In genomic region chr9:105389789-105390188, GRCh38 we compare ENCODE assay signal across 23 cellular contexts. TPM values are rescaled to one million over a fixed set of nuclear protein-coding genes. Genes with fewer than 3 reads are reported as not detected.
DNase-seq lines count a peak whose midpoint lies in the region; ATAC-seq, FAIRE-seq and TF ChIP-seq lines count a peak whose summit lies in the region.
"Had no signal": no experiment of that assay in that cellular context is flagged by ENCODE, and none has a peak within 500 bp of the region (broad histone marks: within the 10 kb centered on the region; RNA-seq: fewer than 3 reads in every experiment).

No MANE protein-coding gene starts in this region.

- no peak overlapping the region for H2BK5ac ChIP-seq in H1 (ENCODE audit: low read depth, low read length)

- POLR2A ChIA-PET in H1 (lab: Charles Lee; ENCODE audit: partially characterized antibody) = interaction anchor here (1.1 to 1.3 kb wide), 2 partner anchors 146 to 462 kb away, joined by 3 to 4 read pairs; partner anchors contain the start of gene SLC44A1

- no peak overlapping the region for H2BK12ac ChIP-seq in H1 (ENCODE audit: low read depth, low read length)

- no peak overlapping the region for H2AFZ ChIP-seq in H1 (ENCODE audit: low read length)
- H2AFZ ChIP-seq in hepatocyte = no peak overlapping the region

- H3K18ac ChIP-seq in H1 (ENCODE audit: extremely low read depth, low read length) = no peak overlapping the region

- peaks cover 26% of the 10 kb centered on the region for H3K4me1 Mint-ChIP-seq in neural crest cell
- H3K4me1 Mint-ChIP-seq in activated T-cell treated with anti-CD3 and anti-CD28 coated beads, Interleukin-2, amount 50 U/mL, for 72 hours (ENCODE audit: low read depth) = peaks cover 10% of the 10 kb centered on the region

- H2AK5ac ChIP-seq in H1 (ENCODE audit: low read depth, low read length) = no peak overlapping the region

- H3K27me3 Mint-ChIP-seq in neural crest cell (ENCODE audit: low read depth) = no peaks in the 10 kb centered on the region
- H3K27me3 Mint-ChIP-seq in activated T-cell treated with anti-CD3 and anti-CD28 coated beads, Interleukin-2, amount 50 U/mL, for 72 hours (ENCODE audit: low read depth) = peaks cover 14% of the 10 kb centered on the region
- H3K27me3 Mint-ChIP-seq: B cell, IgD-negative memory B cell had no signal

- no peak overlapping the region for H2BK15ac ChIP-seq in H1 (ENCODE audit: low read length)

- peak overlapping the region; percentile 97 for H3K27ac Mint-ChIP-seq in neural crest cell (ENCODE audit: unreplicated experiment)
- no peak overlapping the region for H3K27ac Mint-ChIP-seq in activated T-cell treated with anti-CD3 and anti-CD28 coated beads, Interleukin-2, amount 50 U/mL, for 72 hours
- H3K27ac Mint-ChIP-seq: B cell, CD14-positive monocyte, IgD-negative memory B cell had no signal

- CTCF ChIA-PET in H1 (lab: Charles Lee; ENCODE audit: partially characterized antibody) = interaction anchor here (1.0 to 2.4 kb wide), 4 partner anchors 12 to 136 kb away, joined by 3 to 9 read pairs (median 4); no protein-coding TSS in a partner anchor

- no peak overlapping the region for H4K91ac ChIP-seq in H1 (replicated peaks; ENCODE audit: insufficient read length, low read length)

- H4K5ac ChIP-seq in H1 (ENCODE audit: insufficient read length, low read depth, low read length) = no peak overlapping the region

- TF ChIP-seq RAD21 in H1 (IDR thresholded peaks at IDR 0.05 in 1 of 2, conservative IDR thresholded peaks at IDR 0.05 in 1 of 2; ENCODE audit: low read depth in 2 of 2, low read length in 2 of 2) = no peak

- no peaks in the 10 kb centered on the region for H3K9me3 Mint-ChIP-seq in neural crest cell
- H3K9me3 Mint-ChIP-seq in activated T-cell treated with anti-CD3 and anti-CD28 coated beads, Interleukin-2, amount 50 U/mL, for 72 hours = no peaks in the 10 kb centered on the region
- H3K9me3 Mint-ChIP-seq: IgD-negative memory B cell had no signal

- H3K4me3 ChIP-seq in H1 (ENCODE audit: extremely low read depth in 1 of 4, insufficient read depth in 2 of 4, low read depth in 3 of 4, low read length in 4 of 4) (peak overlapping the region in 1 of 4 experiments; percentile 31; a peak in 3 of 8 replicates), foreskin fibroblast (ENCODE audit: low read depth in 1 of 2, low read length in 2 of 2) (no peak overlapping the region), hepatocyte (no peak overlapping the region)

- H3K79me1 ChIP-seq in H1 (ENCODE audit: low read depth, low read length) = no peaks in the 10 kb centered on the region

- peak; percentile 36 for FAIRE-seq in H54 (lab: Jason Lieb, UNC)
- FAIRE-seq in H1 (lab: Jason Lieb, UNC) = peak; percentile 78
- FAIRE-seq: D721Med, HTR-8/SVneo had no signal

- DNase-seq in H54 (ENCODE audit: insufficient read length, low spot score) = no peak
- DNase-seq in NCI-H526 treated with DMSO at 0.1 percent for 48 hours (lab: John Stamatoyannopoulos, UW) = peak; percentile 77
- DNase-seq in H1 (ENCODE audit: low read depth in 1 of 2, low spot score in 2 of 2) = no peak
- DNase-seq in neural crest cell (ENCODE audit: low read depth, low spot score) = no peak
- no peak for DNase-seq in foreskin fibroblast
- no peak for DNase-seq in activated T-cell treated with anti-CD3 and anti-CD28 coated beads, Interleukin-2, amount 50 U/mL, for 72 hours
- DNase-seq in hepatocyte (ENCODE audit: low spot score) = no peak
- DNase-seq in SW480 (ENCODE audit: low spot score) = no peak
- DNase-seq: DMS53, GF-D8, H7, NCI-H1694, NCI-H2081, NCI-H2171, NCI-H345, NCI-H524, OCI-M1 had no signal

- no peak overlapping the region for H3K9ac ChIP-seq in H1 (replicated peaks in 1 of 4; ENCODE audit: extremely low read depth in 1 of 4, low read depth in 3 of 4, low read length in 3 of 4)

- H3K9me2 ChIP-seq in hepatocyte (replicated peaks; ENCODE audit: insufficient read depth) = no peaks in the 10 kb centered on the region

- H3K9me3 ChIP-seq in H1 (ENCODE audit: insufficient read depth in 2 of 2, low read depth in 1 of 2, low read length in 1 of 2) (no peaks in the 10 kb centered on the region), hepatocyte (ENCODE audit: low read depth) (no peaks in the 10 kb centered on the region)

- no peak overlapping the region for H4K8ac ChIP-seq in H1 (ENCODE audit: extremely low read depth, insufficient read depth, low read length)

- H3K27me3 ChIP-seq in H1 (replicated peaks in 1 of 4; ENCODE audit: control insufficient read depth in 3 of 4, extremely low read depth in 1 of 4, insufficient read depth in 3 of 4, low read length in 3 of 4) = no peaks in the 10 kb centered on the region
- no peaks in the 10 kb centered on the region for H3K27me3 ChIP-seq in hepatocyte

- no peak overlapping the region for H3K4ac ChIP-seq in H1 (replicated peaks; ENCODE audit: insufficient read length, low read depth, low read length)

- no peak overlapping the region for H2BK20ac ChIP-seq in H1 (ENCODE audit: low read length)

- H3K23ac ChIP-seq in H1 (ENCODE audit: insufficient read length) = no peak overlapping the region

- H3K23me2 ChIP-seq in H1 (ENCODE audit: low read depth, low read length) = no peaks in the 10 kb centered on the region

- peaks cover 0 to 6% (median 1%) of the 10 kb centered on the region in 4 experiments; a peak in 3 of 8 replicates for H3K36me3 ChIP-seq in H1 (ENCODE audit: control insufficient read depth in 2 of 4, insufficient read depth in 4 of 4, low read length in 3 of 4)
- H3K36me3 ChIP-seq in hepatocyte (replicated peaks; ENCODE audit: insufficient read depth, low read depth) = no peaks in the 10 kb centered on the region

- H4K20me1 ChIP-seq in H1 (replicated peaks in 1 of 2; ENCODE audit: control insufficient read depth in 1 of 2, insufficient read depth in 2 of 2, low read length in 2 of 2) (no peaks in the 10 kb centered on the region), hepatocyte (ENCODE audit: insufficient read depth, poor library complexity, severe bottlenecking) (no peaks in the 10 kb centered on the region)

- H3K4me2 ChIP-seq in H1 (ENCODE audit: insufficient read depth in 1 of 2, low read depth in 2 of 2, low read length in 2 of 2) = peak overlapping the region; percentile 26 to 44; a peak in 3 of 4 replicates
- H3K4me2 ChIP-seq in hepatocyte = no peak overlapping the region

- WGBS in H1 (ENCODE audit: extremely low coverage in 1 of 2, insufficient coverage in 1 of 2, insufficient read length in 1 of 2, insufficient replicate concordance in 2 of 2, low coverage in 1 of 2, low lambda C conversion rate in 2 of 2, missing lambda C conversion rate in 1 of 2), 2 experiments = 5% methylated on average over 6 of the region's 6 CpGs; no CpG with 5 or more reads in 1 of the 2 experiments
- WGBS in hepatocyte (ENCODE audit: low lambda C conversion rate, missing lambda C conversion rate) = 89% methylated on average over 6 of the region's 6 CpGs

- H3K4me3 Mint-ChIP-seq in neural crest cell = peak overlapping the region; percentile 74
- H3K4me3 Mint-ChIP-seq in activated T-cell treated with anti-CD3 and anti-CD28 coated beads, Interleukin-2, amount 50 U/mL, for 72 hours = no peak overlapping the region
- H3K4me3 Mint-ChIP-seq: B cell, CD14-positive monocyte, IgD-negative memory B cell had no signal

- H3K27ac ChIP-seq in H1 (ENCODE audit: low read depth, low read length) = no peak overlapping the region
- no peak overlapping the region for H3K27ac ChIP-seq in hepatocyte

- TF ChIP-seq CTCF in H1 (IDR thresholded peaks at IDR 0.05; ENCODE audit: control extremely low read depth in 1 of 3, insufficient read depth in 1 of 3, low read depth in 1 of 3, low read length in 3 of 3) (no peak), neural crest cell (conservative IDR thresholded peaks at IDR 0.05) (no peak), foreskin fibroblast (IDR thresholded peaks at IDR 0.05; ENCODE audit: low read depth, low read length) (no peak), hepatocyte (IDR thresholded peaks at IDR 0.05; ENCODE audit: poor library complexity) (no peak)

- ATAC-seq in activated T-cell treated with anti-CD3 and anti-CD28 coated beads, Interleukin-2, amount 50 U/mL, for 72 hours (replicated peaks in 1 of 2) = no peak
- ATAC-seq: Right ventricle myocardium inferior had no signal

- no peak overlapping the region for H2BK120ac ChIP-seq in H1 (replicated peaks; ENCODE audit: low read depth, low read length)

- H3K56ac ChIP-seq in H1 (replicated peaks; ENCODE audit: insufficient read length, low read depth, low read length) = no peak overlapping the region

- H3K14ac ChIP-seq in H1 (ENCODE audit: insufficient read length) = no peak overlapping the region

- H3K79me2 ChIP-seq in H1 (ENCODE audit: control insufficient read depth in 1 of 2, insufficient read depth in 2 of 2, low read length in 2 of 2) = no peaks in the 10 kb centered on the region
- no peaks in the 10 kb centered on the region for H3K79me2 ChIP-seq in hepatocyte

- H3K4me1 ChIP-seq in H1 (replicated peaks in 1 of 4; ENCODE audit: control insufficient read depth in 3 of 4, insufficient read depth in 4 of 4, low read length in 3 of 4) (peaks cover 2 to 21% (median 10%) of the 10 kb centered on the region in 4 experiments; a peak in 6 of 7 replicates), hepatocyte (ENCODE audit: insufficient read depth) (no peaks in the 10 kb centered on the region)

- TF ChIP-seq POLR2A in H54 (IDR thresholded peaks at IDR 0.05; ENCODE audit: low read depth, low read length) (no peak), H1 (IDR thresholded peaks at IDR 0.05; ENCODE audit: control extremely low read depth in 1 of 2, low read depth in 2 of 2, low read length in 2 of 2) (no peak)

- no peaks in the 10 kb centered on the region for H3K36me3 Mint-ChIP-seq in neural crest cell (ENCODE audit: low read depth)
- H3K36me3 Mint-ChIP-seq in activated T-cell treated with anti-CD3 and anti-CD28 coated beads, Interleukin-2, amount 50 U/mL, for 72 hours (ENCODE audit: insufficient read depth in 2 of 2) = no peaks in the 10 kb centered on the region

- TF ChIP-seq EP300 in H1 (IDR thresholded peaks at IDR 0.05; ENCODE audit: borderline replicate concordance in 1 of 2, low read depth in 2 of 2, low read length in 2 of 2) = no peak

TF ChIP-seq in H1, 55 proteins besides CTCF, POLR2A, EP300 and RAD21 (continues in another document):
- TF ChIP-seq GABPA (IDR thresholded peaks at IDR 0.05; ENCODE audit: borderline replicate concordance, insufficient read depth, low read length) = no peak

RNA-seq across cellular contexts. Expression of gene FSD1L, which starts 58.0 kb away (rescaled TPM):
- 4.8 and 6.2 TPM in 2 replicates for total RNA-seq in H1 (2021; fragmentation: NEBNext Ultra II Directional; extraction: Animal tissue kit (Norgen Biotek cat#: 25700))
- 0.46 and 0.91 TPM in 2 replicates for polyA plus RNA-seq in H1 (2011; rRNA removed)
- 1.1 TPM for polyA plus RNA-seq in H1 (2011; cell fraction: cytosol; rRNA removed)
- polyA plus RNA-seq in H1 (2011; cell fraction: nucleus; rRNA removed) = 1.5 TPM
- polyA plus RNA-seq in H1 (2012, experiment 1 of 2) = 1.7 to 4.0 TPM (median 2.2 TPM) in 4 replicates
- 0.30 TPM for polyA plus RNA-seq in H1 (2012, experiment 2 of 2)
- polyA plus RNA-seq in H1 (2013, experiment 1 of 2) = 2.2 TPM
- polyA plus RNA-seq in H1 (2013, experiment 2 of 2) = 1.8 TPM
- polyA minus RNA-seq in H1 (2011; rRNA and poly(A)+ RNA removed) = 3.8 and 4.1 TPM in 2 replicates
- 4.4 TPM for polyA minus RNA-seq in H1 (2011; cell fraction: cytosol; rRNA and poly(A)+ RNA removed)
- 21.8 TPM for polyA minus RNA-seq in H1 (2011; cell fraction: nucleus; rRNA and poly(A)+ RNA removed)
- 16.9 and 17.0 TPM in 2 replicates for total RNA-seq in neural crest cell
- 1 to 10 TPM; 2.2 to 3.0 TPM for total RNA-seq in activated T-cell treated with anti-CD3 and anti-CD28 coated beads, Interleukin-2, amount 50 U/mL, for 72 hours
- total RNA-seq in hepatocyte = 7.3 and 9.3 TPM in 2 replicates
- polyA plus RNA-seq in hepatocyte = 1.1 and 2.5 TPM in 2 replicates
